ENCODE assay signal across 8 cellular contexts in the genomic region with DNA sequence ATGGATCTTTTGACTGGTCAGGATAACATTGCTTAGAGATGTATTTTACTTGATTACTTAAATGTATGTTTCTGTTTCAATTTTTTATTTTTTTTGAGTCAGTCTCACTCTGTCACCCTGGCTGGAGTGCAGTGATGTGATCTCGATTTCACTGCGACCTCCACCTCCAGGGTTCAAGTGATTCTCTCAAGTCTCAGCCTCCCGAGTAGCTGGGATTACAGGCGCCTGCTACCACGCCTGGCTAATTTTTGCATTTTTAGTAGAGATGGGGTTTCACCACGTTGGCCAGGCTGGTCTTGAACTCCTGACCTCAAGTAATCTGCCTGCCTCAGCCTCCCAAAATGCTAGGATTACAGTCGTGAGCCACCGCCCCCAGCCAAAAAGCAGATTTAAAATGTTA. TPM values are rescaled to one million over a fixed set of nuclear protein-coding genes. Genes with fewer than 3 reads are reported as not detected.
A peak's percentile ranks its signal among the peaks of the same experiment; 100 is the strongest.
DNase-seq lines count a peak whose midpoint lies in the region; ATAC-seq and TF ChIP-seq lines count a peak whose summit lies in the region.
"Not testable (repeated sequence)": the region's sequence is repeated elsewhere in the genome, so short reads cannot be mapped to it uniquely, and the experiment has no call there.

No MANE protein-coding gene starts in this region.

- H3K23ac ChIP-seq in IMR-90 (ENCODE audit: low read depth, low read length) = not testable (repeated sequence)

- H4K91ac ChIP-seq in IMR-90 (ENCODE audit: insufficient read depth, low read depth, low read length) = not testable (repeated sequence)

- peak overlapping the region; percentile 41; the same call in 1 of the 2 replicates for H3K18ac ChIP-seq in IMR-90 (ENCODE audit: low read depth, low read length)

- not testable (repeated sequence) for H3K9ac ChIP-seq in IMR-90 (ENCODE audit: low read depth, low read length); OCI-LY3 (ENCODE audit: low read length); smooth muscle cell (ENCODE audit: low read depth)

- peaks cover 17% of the 10 kb centered on the region for H3K4me1 Mint-ChIP-seq in CD8-positive, alpha-beta T cell (ENCODE audit: low read depth)
- H3K4me1 Mint-ChIP-seq in activated CD4-positive, alpha-beta T cell treated with anti-CD3 and anti-CD28 coated beads, Interleukin-2, amount 10 ng/mL, durations not matched to agents 24 days and 14 days = peaks cover 16% of the 10 kb centered on the region
- peaks cover 25% of the 10 kb centered on the region for H3K4me1 Mint-ChIP-seq in activated naive CD8-positive, alpha-beta T cell (ENCODE audit: low read depth)
- H3K4me1 Mint-ChIP-seq in brain (peaks cover 20% of the 10 kb centered on the region), mesothelial cell of epicardium (peaks cover 27% of the 10 kb centered on the region)

- not testable (repeated sequence) for H3K27me3 Mint-ChIP-seq in CD8-positive, alpha-beta T cell (ENCODE audit: low read depth); activated CD4-positive, alpha-beta T cell treated with anti-CD3 and anti-CD28 coated beads, Interleukin-2, amount 10 ng/mL, durations not matched to agents 24 days and 14 days; activated naive CD8-positive, alpha-beta T cell; brain; mesothelial cell of epicardium (ENCODE audit: low read depth)

- peaks cover 44 to 80% of the 10 kb centered on the region in 2 experiments for H3K79me1 ChIP-seq in IMR-90 (ENCODE audit: low read depth in 1 of 2, low read length in 2 of 2)

- H2BK5ac ChIP-seq in IMR-90 (ENCODE audit: low read depth, low read length, poor library complexity, severe bottlenecking) = peak overlapping the region; percentile 65

- peak overlapping the region; percentile 70; the same call in 1 of the 3 replicates for H2BK15ac ChIP-seq in IMR-90 (ENCODE audit: low read depth, low read length)

- H3K9me3 Mint-ChIP-seq in CD8-positive, alpha-beta T cell; activated CD4-positive, alpha-beta T cell treated with anti-CD3 and anti-CD28 coated beads, Interleukin-2, amount 10 ng/mL, durations not matched to agents 24 days and 14 days; activated naive CD8-positive, alpha-beta T cell (ENCODE audit: low read depth); brain; mesothelial cell of epicardium: not testable (repeated sequence)

- not testable (repeated sequence) for H3K27me3 ChIP-seq in CD8-positive, alpha-beta T cell (ENCODE audit: insufficient read depth, low read length); IMR-90 (ENCODE audit: control insufficient read depth, insufficient read depth, low read length); OCI-LY3 (ENCODE audit: low read depth, low read length); smooth muscle cell (ENCODE audit: low read depth)

- H2AFZ ChIP-seq in IMR-90 (replicated peaks; ENCODE audit: low read length, poor library complexity); OCI-LY3 (ENCODE audit: low read depth, low read length); smooth muscle cell (ENCODE audit: low read depth): not testable (repeated sequence)

- not testable (repeated sequence) for H3K4me3 ChIP-seq in CD8-positive, alpha-beta T cell (ENCODE audit: low read depth, low read length); IMR-90 (ENCODE audit: insufficient read depth, low read depth, low read length); OCI-LY3 (ENCODE audit: low read length); smooth muscle cell

- peaks cover 16% of the 10 kb centered on the region for H3F3A ChIP-seq in smooth muscle cell (ENCODE audit: low read depth)

- peak overlapping the region; percentile 37 to 49; a peak in 2 of 4 replicates for H4K8ac ChIP-seq in IMR-90 (ENCODE audit: low read depth in 2 of 2, low read length in 2 of 2)

- H3K56ac ChIP-seq in IMR-90 (ENCODE audit: extremely low read depth, insufficient read depth, low read length) = not testable (repeated sequence)

- H3K4ac ChIP-seq in IMR-90 (ENCODE audit: low read depth, low read length) = peak overlapping the region; percentile 71; the same call in 1 of the 2 replicates

- not testable (repeated sequence) for DNase-seq in CD8-positive, alpha-beta T cell; IMR-90; activated CD4-positive, alpha-beta T cell treated with anti-CD3 and anti-CD28 coated beads, Interleukin-2, amount 10 ng/mL, durations not matched to agents 24 days and 14 days; mesothelial cell of epicardium (ENCODE audit: low spot score in 2 of 2, unreplicated experiment in 2 of 2); smooth muscle cell (lab: John Stamatoyannopoulos, UW; ENCODE audit: unreplicated experiment)

- peaks cover 12% of the 10 kb centered on the region for H3K36me3 Mint-ChIP-seq in CD8-positive, alpha-beta T cell
- not testable (repeated sequence) for H3K36me3 Mint-ChIP-seq in activated CD4-positive, alpha-beta T cell treated with anti-CD3 and anti-CD28 coated beads, Interleukin-2, amount 10 ng/mL, durations not matched to agents 24 days and 14 days (ENCODE audit: low read depth); activated naive CD8-positive, alpha-beta T cell; brain; mesothelial cell of epicardium

- TF ChIP-seq POLR2A in IMR-90 (IDR thresholded peaks at IDR 0.05; ENCODE audit: low read depth, low read length) = not testable (repeated sequence)

- peak overlapping the region; percentile 20 for H2BK20ac ChIP-seq in IMR-90 (ENCODE audit: low read depth, low read length)

- peak overlapping the region; percentile 70; the same call in 1 of the 2 replicates for H2BK120ac ChIP-seq in IMR-90 (ENCODE audit: low read depth, low read length)

- POLR2A ChIA-PET in CD8-positive, alpha-beta T cell (lab: Charles Lee) = interaction anchor here (1.1 kb wide), 1 partner anchor 11 kb away, joined by 4 read pairs; no protein-coding TSS in a partner anchor
- POLR2A ChIA-PET in IMR-90 (lab: Charles Lee; ENCODE audit: unreplicated experiment) = not testable (repeated sequence)

- WGBS in IMR-90 (ENCODE audit: extremely low coverage in 2 of 2, insufficient read length in 1 of 2), 2 experiments = no CpG with 5 or more reads among the region's 8 CpGs
- WGBS in smooth muscle cell (ENCODE audit: low lambda C conversion rate) = 79% methylated on average over 8 of the region's 8 CpGs

- H4K20me1 ChIP-seq in IMR-90 (ENCODE audit: insufficient read depth, low read length); OCI-LY3 (ENCODE audit: insufficient read depth, low read length): not testable (repeated sequence)
- H4K20me1 ChIP-seq in smooth muscle cell (ENCODE audit: low read depth) = peaks cover 14% of the 10 kb centered on the region

- dilution Hi-C loops in IMR-90 (cut with HindIII; ENCODE audit: low sequenced_read_pairs, unreplicated experiment) = not testable (repeated sequence)

- peak overlapping the region; percentile 80 for H2AK5ac ChIP-seq in IMR-90 (ENCODE audit: low read depth, low read length)

- H3K4me2 ChIP-seq in IMR-90 (ENCODE audit: low read depth, low read length); smooth muscle cell: not testable (repeated sequence)
- H3K4me2 ChIP-seq in OCI-LY3 (ENCODE audit: low read length) = 0 out of 2 replicates have a peak overlapping the region, but pooled peaks have one; percentile 12

- peak overlapping the region; percentile 5 for H3K4me3 Mint-ChIP-seq in CD8-positive, alpha-beta T cell
- not testable (repeated sequence) for H3K4me3 Mint-ChIP-seq in activated CD4-positive, alpha-beta T cell treated with anti-CD3 and anti-CD28 coated beads, Interleukin-2, amount 10 ng/mL, durations not matched to agents 24 days and 14 days; activated naive CD8-positive, alpha-beta T cell; brain; mesothelial cell of epicardium

- intact Hi-C loops in CD8-positive, alpha-beta T cell (cut with DNase I, micrococcal nuclease); IMR-90 (cut with micrococcal nuclease); activated CD4-positive, alpha-beta T cell treated with anti-CD3 and anti-CD28 coated beads, Interleukin-2, amount 10 ng/mL, durations not matched to agents 24 days and 14 days (cut with micrococcal nuclease): not testable (repeated sequence)

- not testable (repeated sequence) for ATAC-seq in CD8-positive, alpha-beta T cell; IMR-90 (ENCODE audit: low read depth)

- H2AK9ac ChIP-seq in IMR-90 (replicated peaks; ENCODE audit: low read depth, low read length, poor library complexity) = not testable (repeated sequence)

- peak overlapping the region; percentile 33 for H3K27ac Mint-ChIP-seq in CD8-positive, alpha-beta T cell
- peak overlapping the region; percentile 29 for H3K27ac Mint-ChIP-seq in activated CD4-positive, alpha-beta T cell treated with anti-CD3 and anti-CD28 coated beads, Interleukin-2, amount 10 ng/mL, durations not matched to agents 24 days and 14 days
- peak overlapping the region; percentile 34 for H3K27ac Mint-ChIP-seq in activated naive CD8-positive, alpha-beta T cell
- peak overlapping the region in 3 of 5 experiments; percentile 8 to 42 (median 40) for H3K27ac Mint-ChIP-seq in brain
- peak overlapping the region; percentile 72 for H3K27ac Mint-ChIP-seq in mesothelial cell of epicardium

- not testable (repeated sequence) for TF ChIP-seq RAD21 in IMR-90 (IDR thresholded peaks at IDR 0.05; ENCODE audit: low read length)

- H3K4me1 ChIP-seq in CD8-positive, alpha-beta T cell (ENCODE audit: insufficient read depth, low read length); OCI-LY3 (ENCODE audit: low read length); smooth muscle cell (ENCODE audit: low read depth): not testable (repeated sequence)
- H3K4me1 ChIP-seq in IMR-90 (ENCODE audit: control insufficient read depth, insufficient read depth, low read length) = peaks cover 34% of the 10 kb centered on the region

- not testable (repeated sequence) for H3K27ac ChIP-seq in CD8-positive, alpha-beta T cell (ENCODE audit: low read depth, low read length); OCI-LY3 (ENCODE audit: low read length)
- H3K27ac ChIP-seq in IMR-90 (ENCODE audit: insufficient read depth, low read length) = peak overlapping the region; percentile 40; the same call in 1 of the 2 replicates
- peak overlapping the region; percentile 96 for H3K27ac ChIP-seq in smooth muscle cell (ENCODE audit: low read depth)

- 0 out of 2 replicates have a peak overlapping the region, but pooled peaks have one; percentile 49 for H3K14ac ChIP-seq in IMR-90 (replicated peaks; ENCODE audit: low read depth, low read length)

- TF ChIP-seq CTCF in CD8-positive, alpha-beta T cell (IDR thresholded peaks at IDR 0.05); IMR-90 (conservative IDR thresholded peaks at IDR 0.05; ENCODE audit: low read depth, low read length); OCI-LY3 (IDR thresholded peaks at IDR 0.05; ENCODE audit: low read depth, low read length); brain (conservative IDR thresholded peaks at IDR 0.05); mesothelial cell of epicardium (IDR thresholded peaks at IDR 0.05; ENCODE audit: unreplicated experiment); smooth muscle cell (IDR thresholded peaks at IDR 0.05; ENCODE audit: borderline replicate concordance, insufficient read depth, poor library complexity, severe bottlenecking): not testable (repeated sequence)

- BruUV-seq in IMR-90 (replicated peaks; lab: Mats Ljungman, UMichigan) = not testable (repeated sequence)

- H3K9me3 ChIP-seq in CD8-positive, alpha-beta T cell (ENCODE audit: low read length); IMR-90 (ENCODE audit: control insufficient read depth, insufficient read depth, low read length); OCI-LY3 (ENCODE audit: insufficient read depth, low read length); smooth muscle cell (replicated peaks; ENCODE audit: low read depth): not testable (repeated sequence)

- H3K36me3 ChIP-seq in CD8-positive, alpha-beta T cell (ENCODE audit: insufficient read depth, low read length); IMR-90 (ENCODE audit: control insufficient read depth, insufficient read depth, low read length); OCI-LY3 (replicated peaks; ENCODE audit: low read depth, low read length); smooth muscle cell (ENCODE audit: low read depth): not testable (repeated sequence)

- H3K9me1 ChIP-seq in IMR-90 (ENCODE audit: insufficient read depth, low read length) = peaks cover 30% of the 10 kb centered on the region

- H3K79me2 ChIP-seq in OCI-LY3 (ENCODE audit: low read length) = not testable (repeated sequence)
- H3K79me2 ChIP-seq in smooth muscle cell (ENCODE audit: low read depth) = peaks cover 59% of the 10 kb centered on the region

- CTCF ChIA-PET in CD8-positive, alpha-beta T cell (lab: Charles Lee) = interaction anchor here (0.8 kb wide), 1 partner anchor 16 kb away, joined by 3 read pairs; no protein-coding TSS in a partner anchor
- CTCF ChIA-PET in IMR-90 (lab: Yijun Ruan, JAX) = not testable (repeated sequence)

- in situ Hi-C loops in IMR-90 (cut with MboI; ENCODE audit: low sequenced_read_pairs) = not testable (repeated sequence)

- peak overlapping the region; percentile 26; the same call in 1 of the 2 replicates for H4K5ac ChIP-seq in IMR-90 (ENCODE audit: low read depth, low read length)

RNA-seq across cellular contexts. Expression of gene PKNOX1, which starts 15.0 kb away (rescaled TPM):
- 10 to 100 TPM; 10.3 to 11.1 TPM for total RNA-seq in CD8-positive, alpha-beta T cell
- total RNA-seq in IMR-90 (2012; rRNA removed) (35.0 and 48.3 TPM in 2 replicates), mesothelial cell of epicardium (31.9 to 33.9 TPM (median 32.8 TPM) in 3 replicates), smooth muscle cell (12.4 and 28.5 TPM in 2 replicates)
- polyA plus RNA-seq in IMR-90 (2012; rRNA removed) (51.5 and 61.0 TPM in 2 replicates), brain (ENCODE audit: insufficient read depth, low read depth, low replicate concordance) (17.8 TPM), smooth muscle cell (20.4 and 20.8 TPM in 2 replicates)
- polyA plus RNA-seq in IMR-90 (2012; cell fraction: cytosol; rRNA removed) = 12.0 and 47.8 TPM in 2 replicates
- 46.2 and 70.3 TPM in 2 replicates for polyA plus RNA-seq in IMR-90 (2012; cell fraction: nucleus; rRNA removed; ENCODE audit: low replicate concordance)
- total RNA-seq in activated CD4-positive, alpha-beta T cell treated with anti-CD3 and anti-CD28 coated beads, Interleukin-2, amount 10 ng/mL, durations not matched to agents 24 days and 14 days = 23.1 and 26.2 TPM in 2 replicates
